In the genomic region with DNA sequence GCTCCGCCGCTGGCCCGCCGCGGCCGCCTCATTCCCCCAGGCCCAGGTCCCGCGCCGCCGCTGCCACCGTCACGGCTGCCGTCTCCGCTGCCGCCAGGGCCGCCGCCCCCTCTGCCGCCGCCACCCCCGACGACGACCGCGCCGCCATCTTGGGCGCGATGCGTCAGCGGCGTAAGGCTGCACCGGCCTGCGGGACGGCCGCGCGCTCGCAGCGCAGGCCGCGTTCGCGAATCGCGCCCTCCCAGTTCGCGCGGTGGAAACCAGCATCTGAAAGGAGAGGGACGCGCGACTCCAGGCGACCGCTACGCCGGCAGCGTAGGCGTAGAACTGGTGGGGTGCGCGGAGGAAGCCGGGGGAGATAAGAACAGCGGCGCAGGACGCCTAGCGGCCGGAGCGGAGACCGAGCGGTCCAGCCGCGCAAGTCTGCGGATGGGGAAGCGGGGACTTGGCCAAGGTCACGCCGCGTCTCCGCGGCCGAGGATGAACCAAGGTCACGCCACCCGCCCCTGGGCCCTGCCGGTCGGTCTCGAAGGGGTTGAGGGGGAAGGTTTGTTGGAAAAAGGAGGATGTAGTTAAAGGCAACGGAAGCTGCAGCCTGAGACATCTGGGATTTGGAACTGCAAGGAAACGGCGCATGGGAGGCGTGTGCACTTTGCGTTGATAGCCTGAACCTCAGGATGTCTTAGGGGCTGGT, we compare ENCODE assay signal across 8 cellular contexts. TPM values are rescaled to one million over a fixed set of nuclear protein-coding genes. Genes with fewer than 3 reads are reported as not detected.
DNase-seq lines count a peak whose midpoint lies in the region; FAIRE-seq and TF ChIP-seq lines count a peak whose summit lies in the region.

Gene NUDT3 (minus strand): TSS at position 173 of the 694 bp plus-strand sequence. CDS start 307 bp downstream, outside the sequence.

- no peak within 1 kb of the TSS for H2BK20ac ChIP-seq in H1 (ENCODE audit: low read length)

- peaks cover 0 to 4% (median 0%) of the 10 kb centered on the region in 4 experiments; a peak in 2 of 7 replicates for H3K4me1 ChIP-seq in H1 (replicated peaks in 1 of 4; ENCODE audit: control insufficient read depth in 3 of 4, insufficient read depth in 4 of 4, low read length in 3 of 4)
- H3K4me1 ChIP-seq in mesenchymal stem cell (ENCODE audit: control insufficient read depth, insufficient read depth, low read depth, low read length) = no peaks in the 10 kb centered on the region

- H2BK120ac ChIP-seq in H1 (replicated peaks; ENCODE audit: low read depth, low read length) (peak within 1 kb of the TSS; percentile 64), mesenchymal stem cell (ENCODE audit: low read depth, low read length) (peak within 1 kb of the TSS; percentile 96)

- 5% methylated on average over 52 of the region's 87 CpGs; no CpG with 5 or more reads in 1 of the 2 experiments for WGBS in H1 (ENCODE audit: extremely low coverage in 1 of 2, insufficient coverage in 1 of 2, insufficient read length in 1 of 2, insufficient replicate concordance in 2 of 2, low coverage in 1 of 2, low lambda C conversion rate in 2 of 2, missing lambda C conversion rate in 1 of 2), 2 experiments
- WGBS in mesenchymal stem cell = under 1% methylated on average over 74 of the region's 87 CpGs

- TF ChIP-seq EP300 in H1 (IDR thresholded peaks at IDR 0.05; ENCODE audit: borderline replicate concordance in 1 of 2, low read depth in 2 of 2, low read length in 2 of 2) = no peak

- peak within 1 kb of the TSS; percentile 90 for H4K5ac ChIP-seq in H1 (ENCODE audit: insufficient read length, low read depth, low read length)

- H3K79me1 ChIP-seq in H1 (ENCODE audit: low read depth, low read length) = 0 out of 2 replicates have a peak, but pooled peaks cover 3% of the 10 kb centered on the region
- H3K79me1 ChIP-seq in mesenchymal stem cell (replicated peaks; ENCODE audit: low read length, poor library complexity, severe bottlenecking) = no peaks in the 10 kb centered on the region

- H3K27ac ChIP-seq in H1 (ENCODE audit: low read depth, low read length) (peak within 1 kb of the TSS; percentile 66), mesenchymal stem cell (ENCODE audit: low read length, poor library complexity, severe bottlenecking) (peak within 1 kb of the TSS; percentile 69)

- H3K4me2 ChIP-seq in H1 (ENCODE audit: insufficient read depth in 1 of 2, low read depth in 2 of 2, low read length in 2 of 2) = peak within 1 kb of the TSS; percentile 83 to 85
- H3K4me2 ChIP-seq in mesenchymal stem cell (ENCODE audit: low read length, poor library complexity, severe bottlenecking) = peak within 1 kb of the TSS; percentile 78

- H3K56ac ChIP-seq in H1 (replicated peaks; ENCODE audit: insufficient read length, low read depth, low read length) = peak within 1 kb of the TSS; percentile 86

- H4K91ac ChIP-seq in H1 (replicated peaks; ENCODE audit: insufficient read length, low read length) (peak within 1 kb of the TSS; percentile 96), mesenchymal stem cell (ENCODE audit: low read length) (peak within 1 kb of the TSS; percentile 87)

- POLR2A ChIA-PET in activated CD8-positive, alpha-beta memory T cell treated with anti-CD3 and anti-CD28 coated beads for 36 hours (lab: Charles Lee) = interaction anchor here (0.6 to 1.0 kb wide), 6 partner anchors 29 to 197 kb away, joined by 3 to 4 read pairs (median 3); partner anchors contain the start of gene HMGA1
- POLR2A ChIA-PET in H1 (lab: Charles Lee; ENCODE audit: partially characterized antibody) = interaction anchor here (0.6 to 9.4 kb wide), 10 partner anchors 10 to 400 kb away, joined by 3 to 108 read pairs (median 3); partner anchors contain the start of genes BLTP3A and SMIM29

- H3K18ac ChIP-seq in H1 (ENCODE audit: extremely low read depth, low read length) (peak within 1 kb of the TSS; percentile 99), mesenchymal stem cell (ENCODE audit: low read depth in 1 of 2, low read length in 2 of 2) (peak within 1 kb of the TSS; percentile 97)

- peaks cover 12 to 40% of the 10 kb centered on the region in 2 experiments for H3K79me2 ChIP-seq in H1 (ENCODE audit: control insufficient read depth in 1 of 2, insufficient read depth in 2 of 2, low read length in 2 of 2)

- H4K8ac ChIP-seq in H1 (ENCODE audit: extremely low read depth, insufficient read depth, low read length) (peak within 1 kb of the TSS; percentile 94), mesenchymal stem cell (ENCODE audit: low read length) (peak within 1 kb of the TSS; percentile 93)

- peak; percentile 77 for TF ChIP-seq CTCF in GM20000 (IDR thresholded peaks at IDR 0.05; ENCODE audit: extremely low read depth, missing control alignments)
- TF ChIP-seq CTCF in H1 (IDR thresholded peaks at IDR 0.05; ENCODE audit: control extremely low read depth in 1 of 3, insufficient read depth in 1 of 3, low read depth in 1 of 3, low read length in 3 of 3) = peak; percentile 75 to 85 (median 81)

- H3K4ac ChIP-seq in H1 (replicated peaks; ENCODE audit: insufficient read length, low read depth, low read length) (no peak within 1 kb of the TSS), mesenchymal stem cell (ENCODE audit: low read depth in 1 of 2, low read length in 2 of 2) (peak within 1 kb of the TSS; percentile 96 to 100)

- peaks cover 4 to 7% of the 10 kb centered on the region in 2 experiments; a peak in 1 of 4 replicates for H3K9me3 ChIP-seq in H1 (ENCODE audit: insufficient read depth in 2 of 2, low read depth in 1 of 2, low read length in 1 of 2)
- peaks cover 3% of the 10 kb centered on the region for H3K9me3 ChIP-seq in mesenchymal stem cell (ENCODE audit: control insufficient read depth, low read length)

- peak; percentile 88 for DNase-seq in COLO829 (ENCODE audit: low spot score)
- peak; percentile 97 for DNase-seq in GM20000 (ENCODE audit: low spot score)
- peak; percentile 91 for DNase-seq in HT-29 (ENCODE audit: low spot score)
- DNase-seq in NK-92 treated with Interleukin-12 subunit alpha and Interleukin-12 subunit beta, amount 100 ng/mL, for 24 hours (lab: John Stamatoyannopoulos, UW) = peak; percentile 89
- DNase-seq in H1 (ENCODE audit: low read depth in 1 of 2, low spot score in 2 of 2) = peak; percentile 80 to 96
- DNase-seq in mesenchymal stem cell = peak; percentile 95
- DNase-seq in stimulated activated CD8-positive, alpha-beta memory T cell treated with anti-CD3 and anti-CD28 coated beads, Interleukin-12 subunit alpha, Interleukin-12 subunit beta, amount 100 ng/mL, for 4 hours (ENCODE audit: low read depth) = peak; percentile 93

- H2BK15ac ChIP-seq in H1 (ENCODE audit: low read length) (peak within 1 kb of the TSS; percentile 93), mesenchymal stem cell (ENCODE audit: low read depth, poor library complexity, severe bottlenecking) (peak within 1 kb of the TSS; percentile 100)

- H3K14ac ChIP-seq in H1 (ENCODE audit: insufficient read length) (no peak within 1 kb of the TSS), mesenchymal stem cell (ENCODE audit: low read length in 2 of 2) (peak within 1 kb of the TSS in 1 of 2 experiments; percentile 97)

- no peaks in the 10 kb centered on the region for H3K27me3 ChIP-seq in H1 (replicated peaks in 1 of 4; ENCODE audit: control insufficient read depth in 3 of 4, extremely low read depth in 1 of 4, insufficient read depth in 3 of 4, low read length in 3 of 4)
- H3K27me3 ChIP-seq in mesenchymal stem cell (ENCODE audit: control insufficient read depth in 1 of 2, insufficient read depth in 1 of 2, low read length in 2 of 2) = no peaks in the 10 kb centered on the region

- H2BK5ac ChIP-seq in H1 (ENCODE audit: low read depth, low read length) (peak within 1 kb of the TSS; percentile 60; the same call in 1 of the 2 replicates), mesenchymal stem cell (ENCODE audit: low read depth, low read length, poor library complexity, severe bottlenecking) (peak within 1 kb of the TSS; percentile 97)

- H2BK12ac ChIP-seq in H1 (ENCODE audit: low read depth, low read length) = peak within 1 kb of the TSS; percentile 69; the same call in 1 of the 2 replicates
- H2BK12ac ChIP-seq in mesenchymal stem cell (ENCODE audit: low read length in 2 of 2) = peak within 1 kb of the TSS in 1 of 2 experiments; percentile 89

- FAIRE-seq in H1 (lab: Jason Lieb, UNC) = no peak

- CTCF ChIA-PET in activated CD8-positive, alpha-beta memory T cell treated with anti-CD3 and anti-CD28 coated beads for 36 hours (lab: Charles Lee) = interaction anchor here (1.1 to 1.7 kb wide), 3 partner anchors 30 to 149 kb away, joined by 3 to 6 read pairs (median 4); partner anchors contain the start of gene SMIM29
- CTCF ChIA-PET in H1 (lab: Charles Lee; ENCODE audit: partially characterized antibody) = interaction anchor here (0.6 to 1.6 kb wide), 9 partner anchors 12 to 205 kb away, joined by 3 to 4 read pairs (median 3); partner anchors contain the start of gene RPS10

- H3K4me3 ChIP-seq in H1 (ENCODE audit: extremely low read depth in 1 of 4, insufficient read depth in 2 of 4, low read depth in 3 of 4, low read length in 4 of 4) (peak within 1 kb of the TSS; percentile 78 to 99 (median 83)), mesenchymal stem cell (ENCODE audit: insufficient read depth in 1 of 2, low read depth in 1 of 2, low read length in 2 of 2) (peak within 1 kb of the TSS; percentile 91 to 94)

- peak within 1 kb of the TSS; percentile 59 to 91 (median 80) for H3K9ac ChIP-seq in H1 (replicated peaks in 1 of 4; ENCODE audit: extremely low read depth in 1 of 4, low read depth in 3 of 4, low read length in 3 of 4)
- peak within 1 kb of the TSS; percentile 90 for H3K9ac ChIP-seq in mesenchymal stem cell (ENCODE audit: low read length)

- TF ChIP-seq POLR2A in H1 (IDR thresholded peaks at IDR 0.05; ENCODE audit: control extremely low read depth in 1 of 2, low read depth in 2 of 2, low read length in 2 of 2) = peak in 1 of 2 experiments; percentile 14; a peak in 1 of 3 replicates

- TF ChIP-seq RAD21 in H1 (IDR thresholded peaks at IDR 0.05 in 1 of 2, conservative IDR thresholded peaks at IDR 0.05 in 1 of 2; ENCODE audit: low read depth in 2 of 2, low read length in 2 of 2) = peak; percentile 64 to 75

- H2AFZ ChIP-seq in H1 (ENCODE audit: low read length) = peak within 1 kb of the TSS; percentile 90; the same call in 1 of the 2 replicates
- peak within 1 kb of the TSS; percentile 95 for H2AFZ ChIP-seq in mesenchymal stem cell (ENCODE audit: low read depth, low read length)

- H3K36me3 ChIP-seq in H1 (ENCODE audit: control insufficient read depth in 2 of 4, insufficient read depth in 4 of 4, low read length in 3 of 4) (no peaks in the 10 kb centered on the region), mesenchymal stem cell (ENCODE audit: control insufficient read depth in 1 of 2, insufficient read depth in 2 of 2, low read depth in 1 of 2, low read length in 2 of 2) (no peaks in the 10 kb centered on the region)

- H4K20me1 ChIP-seq in H1 (replicated peaks in 1 of 2; ENCODE audit: control insufficient read depth in 1 of 2, insufficient read depth in 2 of 2, low read length in 2 of 2) = peaks cover 0 to 3% of the 10 kb centered on the region in 2 experiments

- H2AK5ac ChIP-seq in H1 (ENCODE audit: low read depth, low read length) (no peak within 1 kb of the TSS), mesenchymal stem cell (ENCODE audit: low read length, severe bottlenecking) (no peak within 1 kb of the TSS)

- H3K23ac ChIP-seq in H1 (ENCODE audit: insufficient read length) (no peak within 1 kb of the TSS), mesenchymal stem cell (ENCODE audit: low read length in 2 of 2) (peak within 1 kb of the TSS in 1 of 2 experiments; percentile 99)

- peaks cover 5% of the 10 kb centered on the region; the same call in 1 of the 2 replicates for H3K23me2 ChIP-seq in H1 (ENCODE audit: low read depth, low read length)

RNA-seq across cellular contexts. Expression of gene NUDT3, which starts in this region (rescaled TPM):
- total RNA-seq in HT-29 (2014; rRNA removed; shearing (Covaris generic)) = 20.0 and 20.7 TPM in 2 replicates
- total RNA-seq in activated CD8-positive, alpha-beta memory T cell treated with anti-CD3 and anti-CD28 coated beads for 36 hours = 10 to 100 TPM; 16.4 to 17.1 TPM
- total RNA-seq in H1 (2021; fragmentation: NEBNext Ultra II Directional; extraction: Animal tissue kit (Norgen Biotek cat#: 25700)) = 36.3 and 36.9 TPM in 2 replicates
- 9.8 and 14.1 TPM in 2 replicates for polyA plus RNA-seq in H1 (2011; rRNA removed)
- polyA plus RNA-seq in H1 (2011; cell fraction: cytosol; rRNA removed) = 16.4 TPM
- 9.2 TPM for polyA plus RNA-seq in H1 (2011; cell fraction: nucleus; rRNA removed)
- polyA plus RNA-seq in H1 (2012, experiment 1 of 2) = 7.1 to 10.1 TPM (median 8.8 TPM) in 4 replicates
- polyA plus RNA-seq in H1 (2012, experiment 2 of 2) = 1.7 TPM
- 20.5 TPM for polyA plus RNA-seq in H1 (2013, experiment 1 of 2)
- polyA plus RNA-seq in H1 (2013, experiment 2 of 2) = 19.7 TPM
- 31.4 and 33.5 TPM in 2 replicates for polyA minus RNA-seq in H1 (2011; rRNA and poly(A)+ RNA removed)
- polyA minus RNA-seq in H1 (2011; cell fraction: cytosol; rRNA and poly(A)+ RNA removed) = 20.0 TPM
- polyA minus RNA-seq in H1 (2011; cell fraction: nucleus; rRNA and poly(A)+ RNA removed) = 13.4 TPM
- 20.5 TPM for polyA plus RNA-seq in mesenchymal stem cell (2013, experiment 1 of 2)
- polyA plus RNA-seq in mesenchymal stem cell (2013, experiment 2 of 2) = 20.3 TPM

Comparison
In these comparisons a context has a peak if more than half of its experiments do, and no peak if none do; other contexts are left out.
1. Peak in every context shown above with its lines: DNase-seq, H3K4me3 ChIP-seq and H3K27ac ChIP-seq.